Comparison of ENCODE assay signal across 1 cellular context in the genomic region with DNA sequence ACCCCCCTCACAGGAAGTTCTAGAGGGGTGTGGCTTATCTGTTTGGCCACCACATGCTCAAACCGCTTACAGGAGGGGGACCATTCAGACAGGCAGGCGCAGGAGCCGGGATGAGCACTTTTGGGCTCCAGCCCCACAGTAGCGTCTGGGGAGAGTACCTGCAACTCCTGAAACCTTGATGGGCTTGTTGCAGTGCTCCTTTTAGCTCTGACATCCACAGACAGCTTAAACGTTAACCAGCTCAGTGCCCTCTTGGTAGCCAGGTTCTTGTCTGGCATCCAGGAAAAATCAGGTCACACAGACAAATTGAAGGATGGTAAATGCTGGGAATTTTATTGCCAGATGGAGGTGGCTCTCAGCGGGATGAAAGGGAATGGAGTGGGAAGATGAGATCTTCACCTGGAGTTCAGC.
TF ChIP-seq lines count a peak whose summit lies in the region.

No MANE protein-coding gene starts in this region.

TF ChIP-seq in GM12878, 131 proteins besides CTCF, POLR2A, EP300 and RAD21 (continued from another document):
- TF ChIP-seq, protein P1, sequence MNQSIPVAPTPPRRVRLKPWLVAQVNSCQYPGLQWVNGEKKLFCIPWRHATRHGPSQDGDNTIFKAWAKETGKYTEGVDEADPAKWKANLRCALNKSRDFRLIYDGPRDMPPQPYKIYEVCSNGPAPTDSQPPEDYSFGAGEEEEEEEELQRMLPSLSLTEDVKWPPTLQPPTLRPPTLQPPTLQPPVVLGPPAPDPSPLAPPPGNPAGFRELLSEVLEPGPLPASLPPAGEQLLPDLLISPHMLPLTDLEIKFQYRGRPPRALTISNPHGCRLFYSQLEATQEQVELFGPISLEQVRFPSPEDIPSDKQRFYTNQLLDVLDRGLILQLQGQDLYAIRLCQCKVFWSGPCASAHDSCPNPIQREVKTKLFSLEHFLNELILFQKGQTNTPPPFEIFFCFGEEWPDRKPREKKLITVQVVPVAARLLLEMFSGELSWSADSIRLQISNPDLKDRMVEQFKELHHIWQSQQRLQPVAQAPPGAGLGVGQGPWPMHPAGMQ (IDR thresholded peaks at IDR 0.05; ENCODE audit: borderline replicate concordance), result no peak
- TF ChIP-seq, protein P2, sequence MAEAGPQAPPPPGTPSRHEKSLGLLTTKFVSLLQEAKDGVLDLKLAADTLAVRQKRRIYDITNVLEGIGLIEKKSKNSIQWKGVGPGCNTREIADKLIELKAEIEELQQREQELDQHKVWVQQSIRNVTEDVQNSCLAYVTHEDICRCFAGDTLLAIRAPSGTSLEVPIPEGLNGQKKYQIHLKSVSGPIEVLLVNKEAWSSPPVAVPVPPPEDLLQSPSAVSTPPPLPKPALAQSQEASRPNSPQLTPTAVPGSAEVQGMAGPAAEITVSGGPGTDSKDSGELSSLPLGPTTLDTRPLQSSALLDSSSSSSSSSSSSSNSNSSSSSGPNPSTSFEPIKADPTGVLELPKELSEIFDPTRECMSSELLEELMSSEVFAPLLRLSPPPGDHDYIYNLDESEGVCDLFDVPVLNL (IDR thresholded peaks at IDR 0.05; ENCODE audit: low read depth, low read length), result no peak
- TF ChIP-seq IKZF2 (IDR thresholded peaks at IDR 0.05) (no peak), ZNF274 (IDR thresholded peaks at IDR 0.05; ENCODE audit: insufficient read depth, insufficient read length) (no peak), CREM (IDR thresholded peaks at IDR 0.05; ENCODE audit: low read depth) (no peak), MEF2A (IDR thresholded peaks at IDR 0.05; ENCODE audit: insufficient read depth, low read depth, low read length) (no peak), SREBF1 (IDR thresholded peaks at IDR 0.05; ENCODE audit: low read length) (no peak), NRF1 (conservative IDR thresholded peaks at IDR 0.05; ENCODE audit: low read depth, low read length) (no peak), RAD51 (IDR thresholded peaks at IDR 0.05) (no peak), CHD2 (IDR thresholded peaks at IDR 0.05; ENCODE audit: borderline replicate concordance, low read depth, low read length) (no peak), CEBPB (IDR thresholded peaks at IDR 0.05; ENCODE audit: borderline replicate concordance in 1 of 2, low read depth in 2 of 2, low read length in 2 of 2) (no peak), NFIC (IDR thresholded peaks at IDR 0.05; ENCODE audit: low read depth, low read length) (no peak), NBN (IDR thresholded peaks at IDR 0.05) (no peak)
- TF ChIP-seq, protein P3, sequence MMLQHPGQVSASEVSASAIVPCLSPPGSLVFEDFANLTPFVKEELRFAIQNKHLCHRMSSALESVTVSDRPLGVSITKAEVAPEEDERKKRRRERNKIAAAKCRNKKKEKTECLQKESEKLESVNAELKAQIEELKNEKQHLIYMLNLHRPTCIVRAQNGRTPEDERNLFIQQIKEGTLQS (IDR thresholded peaks at IDR 0.05; ENCODE audit: borderline replicate concordance, extremely low read depth, low read depth, low read length), result no peak
- TF ChIP-seq, protein P4, sequence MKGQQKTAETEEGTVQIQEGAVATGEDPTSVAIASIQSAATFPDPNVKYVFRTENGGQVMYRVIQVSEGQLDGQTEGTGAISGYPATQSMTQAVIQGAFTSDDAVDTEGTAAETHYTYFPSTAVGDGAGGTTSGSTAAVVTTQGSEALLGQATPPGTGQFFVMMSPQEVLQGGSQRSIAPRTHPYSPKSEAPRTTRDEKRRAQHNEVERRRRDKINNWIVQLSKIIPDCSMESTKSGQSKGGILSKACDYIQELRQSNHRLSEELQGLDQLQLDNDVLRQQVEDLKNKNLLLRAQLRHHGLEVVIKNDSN (IDR thresholded peaks at IDR 0.05; ENCODE audit: borderline replicate concordance, extremely low read length, insufficient read depth, low read depth, low read length), result no peak
- TF ChIP-seq, protein P5, sequence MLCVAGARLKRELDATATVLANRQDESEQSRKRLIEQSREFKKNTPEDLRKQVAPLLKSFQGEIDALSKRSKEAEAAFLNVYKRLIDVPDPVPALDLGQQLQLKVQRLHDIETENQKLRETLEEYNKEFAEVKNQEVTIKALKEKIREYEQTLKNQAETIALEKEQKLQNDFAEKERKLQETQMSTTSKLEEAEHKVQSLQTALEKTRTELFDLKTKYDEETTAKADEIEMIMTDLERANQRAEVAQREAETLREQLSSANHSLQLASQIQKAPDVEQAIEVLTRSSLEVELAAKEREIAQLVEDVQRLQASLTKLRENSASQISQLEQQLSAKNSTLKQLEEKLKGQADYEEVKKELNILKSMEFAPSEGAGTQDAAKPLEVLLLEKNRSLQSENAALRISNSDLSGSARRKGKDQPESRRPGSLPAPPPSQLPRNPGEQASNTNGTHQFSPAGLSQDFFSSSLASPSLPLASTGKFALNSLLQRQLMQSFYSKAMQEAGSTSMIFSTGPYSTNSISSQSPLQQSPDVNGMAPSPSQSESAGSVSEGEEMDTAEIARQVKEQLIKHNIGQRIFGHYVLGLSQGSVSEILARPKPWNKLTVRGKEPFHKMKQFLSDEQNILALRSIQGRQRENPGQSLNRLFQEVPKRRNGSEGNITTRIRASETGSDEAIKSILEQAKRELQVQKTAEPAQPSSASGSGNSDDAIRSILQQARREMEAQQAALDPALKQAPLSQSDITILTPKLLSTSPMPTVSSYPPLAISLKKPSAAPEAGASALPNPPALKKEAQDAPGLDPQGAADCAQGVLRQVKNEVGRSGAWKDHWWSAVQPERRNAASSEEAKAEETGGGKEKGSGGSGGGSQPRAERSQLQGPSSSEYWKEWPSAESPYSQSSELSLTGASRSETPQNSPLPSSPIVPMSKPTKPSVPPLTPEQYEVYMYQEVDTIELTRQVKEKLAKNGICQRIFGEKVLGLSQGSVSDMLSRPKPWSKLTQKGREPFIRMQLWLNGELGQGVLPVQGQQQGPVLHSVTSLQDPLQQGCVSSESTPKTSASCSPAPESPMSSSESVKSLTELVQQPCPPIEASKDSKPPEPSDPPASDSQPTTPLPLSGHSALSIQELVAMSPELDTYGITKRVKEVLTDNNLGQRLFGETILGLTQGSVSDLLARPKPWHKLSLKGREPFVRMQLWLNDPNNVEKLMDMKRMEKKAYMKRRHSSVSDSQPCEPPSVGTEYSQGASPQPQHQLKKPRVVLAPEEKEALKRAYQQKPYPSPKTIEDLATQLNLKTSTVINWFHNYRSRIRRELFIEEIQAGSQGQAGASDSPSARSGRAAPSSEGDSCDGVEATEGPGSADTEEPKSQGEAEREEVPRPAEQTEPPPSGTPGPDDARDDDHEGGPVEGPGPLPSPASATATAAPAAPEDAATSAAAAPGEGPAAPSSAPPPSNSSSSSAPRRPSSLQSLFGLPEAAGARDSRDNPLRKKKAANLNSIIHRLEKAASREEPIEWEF (IDR thresholded peaks at IDR 0.05; ENCODE audit: insufficient replicate concordance, low read depth, low read length), result no peak
